8 cellular contexts compared by ENCODE assay signal in genomic region chr16:15650019-15650697, GRCh38. TPM values are rescaled to one million over a fixed set of nuclear protein-coding genes. Genes with fewer than 3 reads are reported as not detected.
DNase-seq lines count a peak whose midpoint lies in the region; ATAC-seq and TF ChIP-seq lines count a peak whose summit lies in the region.

Gene NDE1, plus strand, starts transcription at chr16:15650245. Its CDS starts 14,534 bp downstream, at chr16:15664779.

- H3K4me3 Mint-ChIP-seq in activated CD8-positive, alpha-beta memory T cell treated with anti-CD3 and anti-CD28 coated beads, Interleukin-2, amount 10 ng/mL, durations not matched to agents 7 days and 5 days, result peak within 1 kb of the TSS; percentile 99
- H3K4me3 Mint-ChIP-seq in endodermal cell, result peak within 1 kb of the TSS; percentile 98

- peak within 1 kb of the TSS; percentile 93 for H3K4me3 ChIP-seq in endodermal cell (ENCODE audit: low read length)

- peaks cover 38% of the 10 kb centered on the region for H3K4me1 Mint-ChIP-seq in activated CD8-positive, alpha-beta memory T cell treated with anti-CD3 and anti-CD28 coated beads, Interleukin-2, amount 10 ng/mL, durations not matched to agents 7 days and 5 days
- H3K4me1 Mint-ChIP-seq in endodermal cell, result peaks cover 5% of the 10 kb centered on the region

- 0% methylated on average over 30 to 71 of the region's 71 CpGs for WGBS in endodermal cell (ENCODE audit: insufficient coverage in 1 of 2, insufficient read length in 1 of 2), 2 experiments

- TF ChIP-seq CTCF in endodermal cell (conservative IDR thresholded peaks at IDR 0.05), result no peak

- H3K9me3 ChIP-seq in endodermal cell (ENCODE audit: control insufficient read depth, low read length), result no peaks in the 10 kb centered on the region

- peak; percentile 70 for ATAC-seq in GM19455 (IDR thresholded peaks at IDR 0.05; ENCODE audit: unreplicated experiment)
- ATAC-seq in activated CD8-positive, alpha-beta memory T cell treated with anti-CD3 and anti-CD28 coated beads, Interleukin-2, amount 10 ng/mL, durations not matched to agents 7 days and 5 days, result peak; percentile 98

- H3K4me1 ChIP-seq in endodermal cell (ENCODE audit: control insufficient read depth, insufficient read depth, low read length), result no peaks in the 10 kb centered on the region

- peaks cover 27% of the 10 kb centered on the region for H3K36me3 Mint-ChIP-seq in activated CD8-positive, alpha-beta memory T cell treated with anti-CD3 and anti-CD28 coated beads, Interleukin-2, amount 10 ng/mL, durations not matched to agents 7 days and 5 days
- peaks cover 6% of the 10 kb centered on the region for H3K36me3 Mint-ChIP-seq in endodermal cell (ENCODE audit: low read depth)

- no peaks in the 10 kb centered on the region for H3K27me3 ChIP-seq in endodermal cell (ENCODE audit: control insufficient read depth, insufficient read depth, low read length, poor library complexity, severe bottlenecking)

- H3K27ac Mint-ChIP-seq in activated CD8-positive, alpha-beta memory T cell treated with anti-CD3 and anti-CD28 coated beads, Interleukin-2, amount 10 ng/mL, durations not matched to agents 7 days and 5 days, result peak within 1 kb of the TSS; percentile 99
- peak within 1 kb of the TSS; percentile 96 for H3K27ac Mint-ChIP-seq in endodermal cell

- no peaks in the 10 kb centered on the region for H3K27me3 Mint-ChIP-seq in activated CD8-positive, alpha-beta memory T cell treated with anti-CD3 and anti-CD28 coated beads, Interleukin-2, amount 10 ng/mL, durations not matched to agents 7 days and 5 days
- no peaks in the 10 kb centered on the region for H3K27me3 Mint-ChIP-seq in endodermal cell (ENCODE audit: insufficient read depth)

- H3K27ac ChIP-seq in endodermal cell (ENCODE audit: low read depth, low read length), result peak within 1 kb of the TSS; percentile 31

- CTCF ChIA-PET in activated CD8-positive, alpha-beta memory T cell treated with anti-CD3 and anti-CD28 coated beads, Interleukin-2, amount 10 ng/mL, durations not matched to agents 7 days and 5 days (lab: Charles Lee), result interaction anchor here (0.9 kb wide), 1 partner anchor 22 kb away, joined by 4 read pairs; no protein-coding TSS in a partner anchor

- peak within 1 kb of the TSS; percentile 62 for H3K9ac ChIP-seq in endodermal cell (ENCODE audit: extremely low read depth, low read length, poor library complexity, severe bottlenecking)

- DNase-seq in CMK (ENCODE audit: low read depth) (peak; percentile 70), HK-2 (ENCODE audit: unreplicated experiment) (peak; percentile 83), NOMO-1 treated with DMSO at 0.1 percent for 48 hours (lab: John Stamatoyannopoulos, UW; ENCODE audit: unreplicated experiment) (peak; percentile 83), endodermal cell (peak; percentile 97), mesenteric fat pad (ENCODE audit: low spot score) (peak; percentile 98)
- DNase-seq in activated CD8-positive, alpha-beta memory T cell treated with anti-CD3 and anti-CD28 coated beads, Interleukin-2, amount 10 ng/mL, durations not matched to agents 7 days and 5 days, result peak; percentile 92
- peak; percentile 78 for DNase-seq in stimulated activated CD8-positive, alpha-beta memory T cell treated with anti-CD3 and anti-CD28 coated beads, Interleukin-12 subunit alpha, Interleukin-12 subunit beta, amount 100 ng/mL, for 4 hours (ENCODE audit: low read depth)

- H3K9me3 Mint-ChIP-seq in activated CD8-positive, alpha-beta memory T cell treated with anti-CD3 and anti-CD28 coated beads, Interleukin-2, amount 10 ng/mL, durations not matched to agents 7 days and 5 days (ENCODE audit: low read depth), result no peaks in the 10 kb centered on the region
- H3K9me3 Mint-ChIP-seq in endodermal cell, result no peaks in the 10 kb centered on the region

- peaks cover 7% of the 10 kb centered on the region for H3K36me3 ChIP-seq in endodermal cell (ENCODE audit: control insufficient read depth, insufficient read depth, low read length)

RNA-seq across cellular contexts. Expression of gene NDE1, which starts in this region (rescaled TPM):
- 100 to 1,000 TPM; 127 to 138 TPM for total RNA-seq in activated CD8-positive, alpha-beta memory T cell treated with anti-CD3 and anti-CD28 coated beads, Interleukin-2, amount 10 ng/mL, durations not matched to agents 7 days and 5 days
- total RNA-seq in endodermal cell, result 10 to 100 TPM; 60.5 to 69.2 TPM
- polyA plus RNA-seq in endodermal cell (2013, experiment 1 of 2), result 75.0 TPM
- polyA plus RNA-seq in endodermal cell (2013, experiment 2 of 2), result 73.9 TPM
- total RNA-seq in mesenteric fat pad, result 26.8 TPM

Comparison
In these comparisons a context has a peak if more than half of its experiments do, and no peak if none do; other contexts are left out.
1. Peak in every context shown above with its lines: DNase-seq, ATAC-seq, H3K4me3 ChIP-seq and H3K27ac ChIP-seq.